Comparison of ENCODE assay signal across 12 cellular contexts in genomic region chr3:5198313-5198677, GRCh38. TPM values are rescaled to one million over a fixed set of nuclear protein-coding genes. Genes with fewer than 3 reads are reported as not detected.
DNase-seq lines count a peak whose midpoint lies in the region; ATAC-seq, FAIRE-seq and TF ChIP-seq lines count a peak whose summit lies in the region.
"Had no signal": no experiment of that assay in that cellular context is flagged by ENCODE, and none has a peak within 500 bp of the region (broad histone marks: within the 10 kb centered on the region; RNA-seq: fewer than 3 reads in every experiment).

No MANE protein-coding gene starts in this region.

- no peaks in the 10 kb centered on the region for H3K27me3 Mint-ChIP-seq in activated CD8-positive, alpha-beta memory T cell treated with anti-CD3 and anti-CD28 coated beads, Interleukin-2, amount 10 ng/mL, durations not matched to agents 7 days and 5 days

- TF ChIP-seq CTCF in SU-DHL-6 (IDR thresholded peaks at IDR 0.05; ENCODE audit: insufficient read depth, low read length, poor library complexity, severe bottlenecking) (no peak), epithelial cell of esophagus (IDR thresholded peaks at IDR 0.05; ENCODE audit: insufficient read depth, low read depth, low read length, missing control alignments) (no peak)

- H3K9me3 ChIP-seq in SU-DHL-6 (ENCODE audit: insufficient read depth, low read length) (no peaks in the 10 kb centered on the region), thymus (ENCODE audit: control insufficient read depth) (no peaks in the 10 kb centered on the region)
- H3K9me3 ChIP-seq: tibial nerve had no signal

- WGBS in thymus, result 92% methylated on average over 4 of the region's 4 CpGs

- peaks cover 98% of the 10 kb centered on the region for H3K79me2 ChIP-seq in SU-DHL-6 (ENCODE audit: insufficient read depth, low read length)

- H2AFZ ChIP-seq in SU-DHL-6 (ENCODE audit: low read depth, low read length, severe bottlenecking), result no peak overlapping the region

- peak overlapping the region; percentile 95 for H3K27ac ChIP-seq in SU-DHL-6 (ENCODE audit: low read depth, low read length)
- H3K27ac ChIP-seq in thymus (ENCODE audit: low read depth), result peak overlapping the region; percentile 86

- H3K27me3 ChIP-seq in SU-DHL-6 (ENCODE audit: low read length) (no peaks in the 10 kb centered on the region), thymus (ENCODE audit: control insufficient read depth, insufficient read depth) (no peaks in the 10 kb centered on the region)
- H3K27me3 ChIP-seq: tibial nerve had no signal

- H3K9me2 ChIP-seq in SU-DHL-6 (replicated peaks; ENCODE audit: insufficient read depth, low read length), result no peaks in the 10 kb centered on the region

- H3K4me3 ChIP-seq in SU-DHL-6 (ENCODE audit: insufficient read depth, low read length, poor library complexity, severe bottlenecking) (no peak overlapping the region), epithelial cell of esophagus (ENCODE audit: low read length) (no peak overlapping the region), thymus (ENCODE audit: low read length) (no peak overlapping the region)
- H3K4me3 ChIP-seq: tibial nerve had no signal

- H3F3A ChIP-seq in SU-DHL-6 (ENCODE audit: insufficient read depth), result peaks cover 57% of the 10 kb centered on the region

- CTCF ChIA-PET in activated CD8-positive, alpha-beta memory T cell treated with anti-CD3 and anti-CD28 coated beads, Interleukin-2, amount 10 ng/mL, durations not matched to agents 7 days and 5 days (lab: Charles Lee), result interaction anchor here (3.6 kb wide), 1 partner anchor 10 kb away, joined by 25 read pairs; the partner anchor contains the start of gene EDEM1

- H3K27ac Mint-ChIP-seq in activated CD8-positive, alpha-beta memory T cell treated with anti-CD3 and anti-CD28 coated beads, Interleukin-2, amount 10 ng/mL, durations not matched to agents 7 days and 5 days, result peak overlapping the region; percentile 89

- H3K9me3 Mint-ChIP-seq in activated CD8-positive, alpha-beta memory T cell treated with anti-CD3 and anti-CD28 coated beads, Interleukin-2, amount 10 ng/mL, durations not matched to agents 7 days and 5 days (ENCODE audit: low read depth), result no peaks in the 10 kb centered on the region

- no peak for DNase-seq in activated CD8-positive, alpha-beta memory T cell treated with anti-CD3 and anti-CD28 coated beads, Interleukin-2, amount 10 ng/mL, durations not matched to agents 7 days and 5 days
- DNase-seq in activated CD8-positive, alpha-beta memory T cell treated with anti-CD3 and anti-CD28 coated beads, Interleukin-2, amount 50 U/mL, for 4 hours, result no peak
- DNase-seq in epithelial cell of esophagus (ENCODE audit: low read depth), result peak; percentile 61
- no peak for DNase-seq in cerebellar cortex (ENCODE audit: low spot score)
- DNase-seq in NCI-H2029 (lab: John Stamatoyannopoulos, UW), result no peak
- no peak for DNase-seq in H54 (ENCODE audit: insufficient read length, low spot score)
- DNase-seq: foreskin melanocyte, NCI-H1105 had no signal

- H3K4me3 Mint-ChIP-seq in activated CD8-positive, alpha-beta memory T cell treated with anti-CD3 and anti-CD28 coated beads, Interleukin-2, amount 10 ng/mL, durations not matched to agents 7 days and 5 days, result peak overlapping the region; percentile 39

- no peak for TF ChIP-seq POLR2A in H54 (IDR thresholded peaks at IDR 0.05; ENCODE audit: low read depth, low read length)

- no peak for FAIRE-seq in H54 (lab: Jason Lieb, UNC)

- H3K9ac ChIP-seq in SU-DHL-6 (ENCODE audit: low read length), result peak overlapping the region; percentile 35; the same call in 1 of the 2 replicates

- ATAC-seq in activated CD8-positive, alpha-beta memory T cell treated with anti-CD3 and anti-CD28 coated beads, Interleukin-2, amount 10 ng/mL, durations not matched to agents 7 days and 5 days, result no peak
- ATAC-seq: HCT116 had no signal

- H3K4me1 ChIP-seq in thymus (ENCODE audit: control insufficient read depth, insufficient read depth, low read length), result peaks cover 42% of the 10 kb centered on the region

- H3K4me1 Mint-ChIP-seq in activated CD8-positive, alpha-beta memory T cell treated with anti-CD3 and anti-CD28 coated beads, Interleukin-2, amount 10 ng/mL, durations not matched to agents 7 days and 5 days, result peaks cover 70% of the 10 kb centered on the region

- H3K36me3 Mint-ChIP-seq in activated CD8-positive, alpha-beta memory T cell treated with anti-CD3 and anti-CD28 coated beads, Interleukin-2, amount 10 ng/mL, durations not matched to agents 7 days and 5 days, result peaks cover 71% of the 10 kb centered on the region

- peak overlapping the region; percentile 62 for H3K4me2 ChIP-seq in SU-DHL-6 (ENCODE audit: low read depth, low read length, poor library complexity, severe bottlenecking)

- H4K20me1 ChIP-seq in SU-DHL-6 (ENCODE audit: low read depth, low read length), result no peaks in the 10 kb centered on the region

- H3K36me3 ChIP-seq in SU-DHL-6 (ENCODE audit: low read length) (peaks cover 61% of the 10 kb centered on the region), thymus (ENCODE audit: control insufficient read depth, insufficient read depth) (peaks cover 43% of the 10 kb centered on the region)

RNA-seq across cellular contexts. Expression of gene EDEM1, which starts 10.8 kb away (rescaled TPM):
- total RNA-seq in activated CD8-positive, alpha-beta memory T cell treated with anti-CD3 and anti-CD28 coated beads, Interleukin-2, amount 10 ng/mL, durations not matched to agents 7 days and 5 days, result 100 to 1,000 TPM in 1 of 2 experiments, 10 to 100 TPM in 1; 79.0 to 119 TPM
- 31.7 TPM for polyA plus RNA-seq in thymus
